In genomic region chr16:3193221-3194212, GRCh38 we compare ENCODE assay signal across 2 cellular contexts.
TF ChIP-seq lines count a peak whose summit lies in the region.

No MANE protein-coding gene starts in this region.

TF ChIP-seq in HepG2, 621 proteins besides CTCF, POLR2A, EP300 and RAD21 (continues in another document):
- TF ChIP-seq ZNF24 (IDR thresholded peaks at IDR 0.05) (peak; percentile 91), HDAC6 (IDR thresholded peaks at IDR 0.05; ENCODE audit: low read depth, low read length) (no peak), KDM6A (CRISPR knock-in tag; IDR thresholded peaks at IDR 0.05; ENCODE audit: low read depth) (no peak), CSRNP2 (CRISPR knock-in tag; conservative IDR thresholded peaks at IDR 0.05; ENCODE audit: low read depth) (no peak), ARID4A (CRISPR knock-in tag; IDR thresholded peaks at IDR 0.05; ENCODE audit: borderline replicate concordance) (no peak), SP1 (IDR thresholded peaks at IDR 0.05) (no peak), SP1 (CRISPR knock-in tag; IDR thresholded peaks at IDR 0.05) (no peak), POLR2G (IDR thresholded peaks at IDR 0.05; ENCODE audit: low read depth, low read length) (no peak), ZNF770 (CRISPR knock-in tag; IDR thresholded peaks at IDR 0.05) (peak; percentile 94), HDAC2 (CRISPR knock-in tag; IDR thresholded peaks at IDR 0.05) (peak; percentile 23; the same call in 1 of the 2 replicates), ETV5 (CRISPR knock-in tag; IDR thresholded peaks at IDR 0.05; ENCODE audit: borderline replicate concordance) (no peak), HIVEP1 (CRISPR knock-in tag; IDR thresholded peaks at IDR 0.05) (no peak), ZNF121 (CRISPR knock-in tag; IDR thresholded peaks at IDR 0.05) (0 out of 2 replicates have a peak, but pooled peaks have one; percentile 36), NR2F2 (IDR thresholded peaks at IDR 0.05; ENCODE audit: borderline replicate concordance, low read depth) (no peak), CREB1 (IDR thresholded peaks at IDR 0.05) (no peak), CREB1 (CRISPR knock-in tag; IDR thresholded peaks at IDR 0.05) (no peak), ZFP82 (CRISPR knock-in tag; IDR thresholded peaks at IDR 0.05; ENCODE audit: borderline replicate concordance) (no peak), ZNF547 (CRISPR knock-in tag; IDR thresholded peaks at IDR 0.05) (no peak), WIZ (CRISPR knock-in tag; IDR thresholded peaks at IDR 0.05) (no peak), HMGXB4 (CRISPR knock-in tag; IDR thresholded peaks at IDR 0.05; ENCODE audit: borderline replicate concordance in 1 of 2, low read depth in 1 of 2) (peak; percentile 56 to 58; a peak in 3 of 4 replicates)

TF ChIP-seq in K562, 482 proteins besides CTCF, POLR2A, EP300 and RAD21:
- TF ChIP-seq ZNF184 (CRISPR knock-in tag; IDR thresholded peaks at IDR 0.05) = no peak
- peak; percentile 54 for TF ChIP-seq POLR3A (IDR thresholded peaks at IDR 0.05; ENCODE audit: borderline replicate concordance, extremely low read depth, insufficient read depth, insufficient read length)
- TF ChIP-seq TBP (optimal IDR thresholded peaks at IDR 0.05; ENCODE audit: low read depth, low read length) = peak; percentile 97
- TF ChIP-seq WHSC1 (IDR thresholded peaks at IDR 0.05; ENCODE audit: low read length) = no peak
- TF ChIP-seq ZBTB33 (CRISPR knock-in tag; IDR thresholded peaks at IDR 0.05) = peak; percentile 87
- TF ChIP-seq ZNF407 (IDR thresholded peaks at IDR 0.05; ENCODE audit: low read depth) = no peak
